Comparison of ENCODE assay signal across 10 cellular contexts in the genomic region with DNA sequence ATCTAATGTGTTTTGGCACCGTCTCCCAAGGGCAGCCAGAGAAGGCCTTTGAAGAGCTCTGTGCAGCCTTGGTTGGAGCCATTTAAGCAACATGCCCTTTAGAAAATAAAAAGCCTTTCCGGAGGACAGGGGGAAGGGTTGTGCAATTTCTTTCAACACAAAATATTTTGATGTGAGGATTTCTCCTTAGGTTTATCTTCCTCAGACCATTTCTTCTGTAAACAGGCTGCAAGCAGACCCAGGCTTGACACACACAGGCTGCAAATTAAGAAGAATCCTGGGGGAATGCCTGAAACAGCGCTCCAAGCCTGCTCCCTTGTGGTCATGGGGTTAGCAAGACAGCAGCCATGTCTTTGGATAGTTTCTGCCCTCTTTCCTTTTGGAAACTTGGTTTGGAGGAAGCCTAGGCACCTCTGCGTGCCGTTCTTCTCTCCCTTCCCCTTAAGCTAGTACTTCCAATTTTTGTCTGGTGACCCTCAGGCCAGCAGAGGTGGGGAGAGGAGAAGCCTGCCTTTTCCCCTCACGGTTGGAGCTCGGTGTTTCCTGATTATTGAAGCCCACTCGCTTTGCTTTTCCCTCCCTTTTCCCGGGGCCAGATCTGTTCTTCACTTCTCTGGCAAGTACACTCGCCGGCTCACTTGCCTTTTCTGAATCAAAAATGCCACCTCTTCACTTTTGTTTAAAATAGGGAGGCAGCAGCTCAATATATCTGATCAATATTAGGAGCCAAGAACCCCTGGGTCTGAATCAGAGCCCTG. TPM values are rescaled to one million over a fixed set of nuclear protein-coding genes. Genes with fewer than 3 reads are reported as not detected.
DNase-seq lines count a peak whose midpoint lies in the region; ATAC-seq and TF ChIP-seq lines count a peak whose summit lies in the region.
"Had no signal": no experiment of that assay in that cellular context is flagged by ENCODE, and none has a peak within 500 bp of the region (broad histone marks: within the 10 kb centered on the region; RNA-seq: fewer than 3 reads in every experiment).

No MANE protein-coding gene starts in this region.

- no peaks in the 10 kb centered on the region for H4K20me1 ChIP-seq in OCI-LY7 (ENCODE audit: insufficient read depth, low read length)

- no peaks in the 10 kb centered on the region for H3K79me2 ChIP-seq in OCI-LY7 (ENCODE audit: insufficient read depth, low read depth, low read length)

- ATAC-seq in GM18498 (IDR thresholded peaks at IDR 0.05; ENCODE audit: unreplicated experiment) (no peak), HG03045 (IDR thresholded peaks at IDR 0.05; ENCODE audit: unreplicated experiment) (no peak)

- intact Hi-C loops in OCI-LY7 (cut with micrococcal nuclease; ENCODE audit: unreplicated experiment), result no loop called here
- intact Hi-C loops in posterior vena cava (cut with DNase I), result loop anchor here in 1 of 2 donors (2.0 kb wide), 1 partner anchor 166 kb away; no protein-coding TSS in a partner anchor

- H3K9me2 ChIP-seq in OCI-LY7 (ENCODE audit: insufficient read depth, low read length), result no peaks in the 10 kb centered on the region

- 0 out of 2 replicates have a peak, but pooled peaks have one; percentile 29 for TF ChIP-seq CTCF in OCI-LY7 (conservative IDR thresholded peaks at IDR 0.05; ENCODE audit: low read length)
- TF ChIP-seq CTCF in fibroblast of the aortic adventitia (IDR thresholded peaks at IDR 0.05; ENCODE audit: insufficient read depth, low read length), result peak; percentile 62

- H3K4me3 ChIP-seq in OCI-LY7 (ENCODE audit: low read depth, low read length, poor library complexity, severe bottlenecking) (no peak overlapping the region), fibroblast of the aortic adventitia (ENCODE audit: low read depth, low read length) (no peak overlapping the region)

- H3K9me3 ChIP-seq in OCI-LY7 (ENCODE audit: low read length), result peaks cover 4% of the 10 kb centered on the region; the same call in 1 of the 2 replicates

- H2AFZ ChIP-seq in OCI-LY7 (ENCODE audit: low read length), result no peak overlapping the region

- no TSS peak for BruUV-seq in OCI-LY7 (replicated peaks; lab: Mats Ljungman, UMichigan)

- H3K27ac ChIP-seq in OCI-LY7 (ENCODE audit: low read depth, low read length, poor library complexity, severe bottlenecking), result no peak overlapping the region
- H3K27ac ChIP-seq: HL-60 had no signal

- peak; percentile 75 for DNase-seq in GM04504 (ENCODE audit: low read depth)
- peak; percentile 10 for DNase-seq in OCI-LY7 (ENCODE audit: low spot score)
- DNase-seq in fibroblast of the aortic adventitia (ENCODE audit: low read depth), result peak; percentile 91
- DNase-seq in posterior vena cava (ENCODE audit: low spot score), result peak; percentile 82
- no peak for DNase-seq in stimulated activated CD4-positive, alpha-beta T cell treated with anti-CD3 and anti-CD28 coated beads, Interleukin-1b, Interleukin-23, amount 100 ng/mL, for 48 hours
- DNase-seq in stimulated activated CD4-positive, alpha-beta T cell treated with anti-CD3 and anti-CD28 coated beads, Interleukin-15, amount 100 ng/mL, for 24 hours, result no peak

- POLR2A ChIA-PET in OCI-LY7 (lab: Charles Lee), result no interaction called here

- no peaks in the 10 kb centered on the region for H3K4me1 ChIP-seq in OCI-LY7 (ENCODE audit: insufficient read depth, low read length, poor library complexity, severe bottlenecking)

- CTCF ChIA-PET in OCI-LY7 (lab: Charles Lee; ENCODE audit: unreplicated experiment), result no interaction called here

- no peak overlapping the region for H3K4me2 ChIP-seq in OCI-LY7 (ENCODE audit: low read length)

- no peaks in the 10 kb centered on the region for H3K36me3 ChIP-seq in OCI-LY7 (ENCODE audit: insufficient read depth, low read length)

RNA-seq across cellular contexts. Expression of gene NOX3, which starts 39.6 kb away (rescaled TPM):
- 0.22 TPM in 1 of 2 replicates, not detected in the other for total RNA-seq in OCI-LY7 (2014; rRNA removed; shearing (Covaris generic))
- not detected in 2 replicates for total RNA-seq in OCI-LY7 (2022)
- total RNA-seq in fibroblast of the aortic adventitia (ENCODE audit: low replicate concordance), result not detected in 2 replicates
- total RNA-seq in posterior vena cava, result not detected
- total RNA-seq: glomerular endothelial cell had no signal

Comparison
In these comparisons a context has a peak if more than half of its experiments do, and no peak if none do; other contexts are left out.
1. DNase-seq: peak in GM04504 (single experiment), OCI-LY7 (single experiment), fibroblast of the aortic adventitia (single experiment) and posterior vena cava (single experiment); none in stimulated activated CD4-positive, alpha-beta T cell treated with anti-CD3 and anti-CD28 coated beads, Interleukin-1b, Interleukin-23, amount 100 ng/mL, for 48 hours (single experiment) and stimulated activated CD4-positive, alpha-beta T cell treated with anti-CD3 and anti-CD28 coated beads, Interleukin-15, amount 100 ng/mL, for 24 hours (single experiment).